Comparison of ENCODE assay signal across 11 cellular contexts in genomic region chrX:41825796-41826195, GRCh38.
"Had no signal": no experiment of that assay in that cellular context is flagged by ENCODE, and none has a peak within 500 bp of the region (broad histone marks: within the 10 kb centered on the region; RNA-seq: fewer than 3 reads in every experiment).

No MANE protein-coding gene starts in this region.

- FAIRE-seq: H1, H54 had no signal

- H3K4me3 ChIP-seq: GM23248, GM23338, HAP-1 had no signal

- DNase-seq: GOT3, H7, H9, HCEC 1CT, HFFc6 had no signal

- H3K4me2 ChIP-seq: GM23338 had no signal

- H3K9me3 ChIP-seq: HAP-1 had no signal

- H3K4me3 Mint-ChIP-seq: GM23338, H9 had no signal

- H3K36me3 ChIP-seq: HAP-1 had no signal

- H2AFZ ChIP-seq: GM23248, GM23338 had no signal

- H3K9ac ChIP-seq: GM23248 had no signal

- ATAC-seq: GM23338, HCT116 had no signal

- H3K27ac Mint-ChIP-seq: GM23338, H9 had no signal

- H3K9me3 Mint-ChIP-seq: GM23338, HFFc6 had no signal

- H3K27ac ChIP-seq: GM23248 had no signal
